18 cellular contexts compared by ENCODE assay signal in the genomic region with DNA sequence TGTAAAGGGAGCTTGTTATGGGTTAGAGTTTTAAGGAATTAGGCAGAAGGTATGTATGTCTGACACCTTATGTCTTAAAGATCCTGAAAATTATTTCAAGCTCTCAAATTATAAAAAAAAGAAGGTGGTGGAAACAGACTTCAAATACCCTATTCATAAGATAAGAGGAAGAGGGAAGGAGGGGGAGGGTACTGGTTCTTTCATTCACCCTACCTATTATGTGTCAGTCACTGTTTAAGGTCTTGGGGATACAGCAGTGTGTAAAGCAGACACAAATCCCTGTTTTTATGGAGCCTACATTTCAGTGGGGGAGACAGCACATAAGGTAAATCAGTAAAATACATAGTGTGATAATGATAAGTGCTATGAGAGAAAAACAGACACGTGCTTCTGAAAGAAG.
"Had no signal": no experiment of that assay in that cellular context is flagged by ENCODE, and none has a peak within 500 bp of the region (broad histone marks: within the 10 kb centered on the region; RNA-seq: fewer than 3 reads in every experiment).

No MANE protein-coding gene starts in this region.

- H3K9me3 ChIP-seq: breast epithelium, mucosa of descending colon, right atrium auricular region, testis, transverse colon had no signal

- H3K4me1 ChIP-seq: breast epithelium, testis had no signal

- H3K4me3 ChIP-seq: breast epithelium, mucosa of descending colon, right atrium auricular region, testis, transverse colon had no signal

- DNase-seq: activated CD4-positive, alpha-beta T cell treated with anti-CD3 and anti-CD28 coated beads for 4 hours; activated CD4-positive, alpha-beta T cell treated with anti-CD3 and anti-CD28 coated beads, Interleukin-2, amount 50 U/mL, for 4 hours; activated naive CD4-positive, alpha-beta T cell; activated T-cell treated with anti-CD3 and anti-CD28 coated beads for 4 hours; activated T-cell treated with anti-CD3 and anti-CD28 coated beads, Interleukin-2, amount 50 U/mL, for 72 hours; cortex of kidney; head of caudate nucleus; hippocampal formation; left ventricle myocardium superior; stimulated activated CD4-positive, alpha-beta T cell treated with anti-CD3 and anti-CD28 coated beads, Interleukin-4, amount 100 ng/mL, for 1 hour; stimulated activated naive CD8-positive, alpha-beta T cell treated with anti-CD3 and anti-CD28 coated beads, Interleukin-15, Interleukin-2, amounts not matched to agents 100 U/mL and 50 U/mL, for 24 hours; T-helper 1 cell; testis; transverse colon had no signal

- H3K27me3 ChIP-seq: breast epithelium, right atrium auricular region, testis, transverse colon had no signal

- H3K36me3 ChIP-seq: breast epithelium, right atrium auricular region, transverse colon had no signal

- H3K27ac ChIP-seq: right atrium auricular region, testis, transverse colon had no signal

- ATAC-seq: activated naive CD4-positive, alpha-beta T cell treated with anti-CD3 and anti-CD28 coated beads, Interleukin-2, amount 50 U/mL, for 72 hours; activated T-cell treated with anti-CD3 and anti-CD28 coated beads, Interleukin-2, amount 50 U/mL, for 72 hours; stimulated activated naive CD8-positive, alpha-beta T cell treated with anti-CD3 and anti-CD28 coated beads, Interleukin-15, Interleukin-2, amounts not matched to agents 100 U/mL and 50 U/mL, for 24 hours had no signal
